Comparison of ENCODE assay signal across 1 cellular context in genomic region chr2:238857929-238858328, GRCh38.
TF ChIP-seq lines count a peak whose summit lies in the region.

No MANE protein-coding gene starts in this region.

TF ChIP-seq in SK-N-SH, 30 proteins besides CTCF, POLR2A, EP300 and RAD21:
- TF ChIP-seq IRF3 (IDR thresholded peaks at IDR 0.05; ENCODE audit: low read depth, low read length) (no peak), FOXJ3 (CRISPR knock-in tag; IDR thresholded peaks at IDR 0.05) (no peak), CHD2 (IDR thresholded peaks at IDR 0.05; ENCODE audit: low read length, partially characterized antibody) (no peak), EZH2phosphoT487 (IDR thresholded peaks at IDR 0.05; ENCODE audit: borderline replicate concordance, low read depth) (no peak), FOXM1 (IDR thresholded peaks at IDR 0.05; ENCODE audit: low read depth) (no peak), POLR2AphosphoS5 (IDR thresholded peaks at IDR 0.05; ENCODE audit: low read depth, low read length) (no peak)
